Comparison of ENCODE assay signal across 17 cellular contexts in genomic region chr18:79320216-79320615, GRCh38.
DNase-seq lines count a peak whose midpoint lies in the region; ATAC-seq and TF ChIP-seq lines count a peak whose summit lies in the region.
"Had no signal": no experiment of that assay in that cellular context is flagged by ENCODE, and none has a peak within 500 bp of the region (broad histone marks: within the 10 kb centered on the region; RNA-seq: fewer than 3 reads in every experiment).

No MANE protein-coding gene starts in this region.

- 88 to 90% methylated on average over 11 of the region's 11 CpGs for WGBS in thyroid gland, 2 donors

- TF ChIP-seq CTCF in WTC11 (IDR thresholded peaks at IDR 0.05) = no peak
- no peak for TF ChIP-seq CTCF in neural progenitor cell (IDR thresholded peaks at IDR 0.05)
- no peak for TF ChIP-seq CTCF in thyroid gland (IDR thresholded peaks at IDR 0.05)

- H3K36me3 ChIP-seq in neural progenitor cell = no peaks in the 10 kb centered on the region
- no peaks in the 10 kb centered on the region for H3K36me3 ChIP-seq in thyroid gland
- H3K36me3 ChIP-seq: HAP-1 had no signal

- H3K9me3 Mint-ChIP-seq in WTC11 (peaks cover 5% of the 10 kb centered on the region), neural progenitor cell (peaks cover 3% of the 10 kb centered on the region)
- H3K9me3 Mint-ChIP-seq: CD4-positive, alpha-beta T cell; HFFc6 had no signal

- H3K27ac ChIP-seq in neural progenitor cell (no peak overlapping the region), thyroid gland (no peak overlapping the region)

- CTCF ChIA-PET in WTC11 (lab: Charles Lee) = no interaction called here

- no peak overlapping the region for H3K4me3 ChIP-seq in neural progenitor cell
- H3K4me3 ChIP-seq in thyroid gland (replicated peaks in 1 of 3) = no peak overlapping the region
- H3K4me3 ChIP-seq: HAP-1 had no signal

- H3K27me3 Mint-ChIP-seq in WTC11 (ENCODE audit: low read depth) = no peaks in the 10 kb centered on the region
- H3K27me3 Mint-ChIP-seq in neural progenitor cell (ENCODE audit: insufficient read depth, low read depth) = no peaks in the 10 kb centered on the region
- H3K27me3 Mint-ChIP-seq: CD4-positive, alpha-beta T cell; CD8-positive, alpha-beta memory T cell had no signal

- POLR2A ChIA-PET in WTC11 (lab: Charles Lee) = no interaction called here

- no peak overlapping the region for H3K4me2 ChIP-seq in neural progenitor cell

- ATAC-seq in WTC11 (peak; percentile 28; the same call in 1 of the 2 replicates), sciatic nerve (no peak), HG03280 (IDR thresholded peaks at IDR 0.05; ENCODE audit: unreplicated experiment) (no peak)

- no peaks in the 10 kb centered on the region for H4K20me1 ChIP-seq in neural progenitor cell (ENCODE audit: low read depth)

- H3K4me1 ChIP-seq in neural progenitor cell (peaks cover 8% of the 10 kb centered on the region), thyroid gland (no peaks in the 10 kb centered on the region)
- H3K4me1 ChIP-seq: HAP-1 had no signal

- no peaks in the 10 kb centered on the region for H3K79me2 ChIP-seq in neural progenitor cell (ENCODE audit: low read depth)

- H2AFZ ChIP-seq in neural progenitor cell (replicated peaks) = no peak overlapping the region

- H3K36me3 Mint-ChIP-seq in WTC11 (peaks cover 10% of the 10 kb centered on the region), neural progenitor cell (peaks cover 16% of the 10 kb centered on the region)

- intact Hi-C loops in sciatic nerve (cut with DNase I) (no loop called here), thyroid gland (cut with DNase I) (no loop called here)

- H3K9ac ChIP-seq in neural progenitor cell = no peak overlapping the region

- no peak overlapping the region for H3K27ac Mint-ChIP-seq in WTC11
- peak overlapping the region; percentile 20 for H3K27ac Mint-ChIP-seq in neural progenitor cell
- H3K27ac Mint-ChIP-seq: CD14-positive monocyte; CD4-positive, alpha-beta T cell; HFFc6 had no signal

- no peaks in the 10 kb centered on the region for H3K9me3 ChIP-seq in neural progenitor cell (ENCODE audit: low read depth)
- H3K9me3 ChIP-seq in thyroid gland = no peaks in the 10 kb centered on the region
- H3K9me3 ChIP-seq: HAP-1 had no signal

- peak; percentile 11 for DNase-seq in CMK (ENCODE audit: low read depth)
- DNase-seq in WTC11 (ENCODE audit: low spot score) = no peak
- peak; percentile 6 for DNase-seq in neural progenitor cell (ENCODE audit: low spot score)
- no peak for DNase-seq in sciatic nerve (ENCODE audit: low spot score)
- no peak for DNase-seq in NCI-H1048 (lab: John Stamatoyannopoulos, UW)
- no peak for DNase-seq in thyroid gland
- DNase-seq: Calu3; CD4-positive, alpha-beta T cell; CD8-positive, alpha-beta memory T cell; COR-L47; DMS53; DMS79 treated with DMSO at 0.1 percent for 48 hours; GF-D8; HFFc6 had no signal

- H3K27me3 ChIP-seq in neural progenitor cell = no peaks in the 10 kb centered on the region
- H3K27me3 ChIP-seq in thyroid gland = no peaks in the 10 kb centered on the region

- H3F3A ChIP-seq in neural progenitor cell (ENCODE audit: low read depth) = no peaks in the 10 kb centered on the region

- H3K4me1 Mint-ChIP-seq in WTC11 (peaks cover 4% of the 10 kb centered on the region; the same call in 1 of the 2 replicates), neural progenitor cell (peaks cover 14% of the 10 kb centered on the region)
- H3K4me1 Mint-ChIP-seq: CD14-positive monocyte had no signal

- H3K4me3 Mint-ChIP-seq in WTC11 (no peak overlapping the region), neural progenitor cell (no peak overlapping the region)
- H3K4me3 Mint-ChIP-seq: CD14-positive monocyte; CD4-positive, alpha-beta T cell; HFFc6 had no signal

- no peak for TF ChIP-seq POLR2A in thyroid gland (IDR thresholded peaks at IDR 0.05)

TF ChIP-seq in WTC11, 78 proteins besides CTCF, POLR2A, EP300 and RAD21 (continues in another document):
- no peak for TF ChIP-seq SP1 (CRISPR knock-in tag; conservative IDR thresholded peaks at IDR 0.05)
- TF ChIP-seq ZNF121 (CRISPR knock-in tag; IDR thresholded peaks at IDR 0.05) = no peak
- no peak for TF ChIP-seq JAZF1 (CRISPR knock-in tag; IDR thresholded peaks at IDR 0.05)
- TF ChIP-seq FOXP4 (CRISPR knock-in tag; IDR thresholded peaks at IDR 0.05) = no peak
- no peak for TF ChIP-seq PRDM15 (CRISPR knock-in tag; IDR thresholded peaks at IDR 0.05)
- no peak for TF ChIP-seq NR2C2 (CRISPR knock-in tag; IDR thresholded peaks at IDR 0.05)
- TF ChIP-seq ARID4B (CRISPR knock-in tag; IDR thresholded peaks at IDR 0.05; ENCODE audit: borderline replicate concordance) = no peak
- no peak for TF ChIP-seq ELF4 (CRISPR knock-in tag; IDR thresholded peaks at IDR 0.05; ENCODE audit: low read depth)
- TF ChIP-seq TEAD1 (CRISPR knock-in tag; IDR thresholded peaks at IDR 0.05) = no peak

Comparison
In these comparisons a context has a peak if more than half of its experiments do, and no peak if none do; other contexts are left out.
1. DNase-seq: peak in CMK (single experiment) and neural progenitor cell (single experiment); none in WTC11 (single experiment), sciatic nerve (single experiment), NCI-H1048 (single experiment) and thyroid gland (0 of 2).